In genomic region chr14:31990959-31991541, GRCh38 we compare ENCODE assay signal across 12 cellular contexts.
DNase-seq lines count a peak whose midpoint lies in the region; ATAC-seq, FAIRE-seq and TF ChIP-seq lines count a peak whose summit lies in the region.
"Had no signal": no experiment of that assay in that cellular context is flagged by ENCODE, and none has a peak within 500 bp of the region (broad histone marks: within the 10 kb centered on the region; RNA-seq: fewer than 3 reads in every experiment).

No MANE protein-coding gene starts in this region.

- TF ChIP-seq CTCF in thyroid gland (IDR thresholded peaks at IDR 0.05) = no peak

- peaks cover 5 to 56% (median 10%) of the 10 kb centered on the region in 5 donors for H3K27me3 Mint-ChIP-seq in naive thymus-derived CD8-positive, alpha-beta T cell

- H3K4me3 Mint-ChIP-seq in naive thymus-derived CD8-positive, alpha-beta T cell = no peak overlapping the region

- POLR2A ChIA-PET in naive thymus-derived CD8-positive, alpha-beta T cell (lab: Charles Lee) = no interaction called here

- H3K9me3 Mint-ChIP-seq in naive thymus-derived CD8-positive, alpha-beta T cell = peaks cover 6 to 18% (median 10%) of the 10 kb centered on the region in 9 donors

- intact Hi-C loops in thyroid gland (cut with DNase I) = no loop called here

- TF ChIP-seq POLR2A in thyroid gland (IDR thresholded peaks at IDR 0.05) = no peak

- H3K4me1 Mint-ChIP-seq in naive thymus-derived CD8-positive, alpha-beta T cell = peaks cover 0 to 1% (median 0%) of the 10 kb centered on the region in 4 donors

- no peak overlapping the region for H3K27ac Mint-ChIP-seq in naive thymus-derived CD8-positive, alpha-beta T cell

- H3K27me3 ChIP-seq in muscle layer of colon (ENCODE audit: control insufficient read depth in 1 of 2, insufficient read depth in 2 of 2, low read length in 2 of 2) (no peaks in the 10 kb centered on the region), thyroid gland (no peaks in the 10 kb centered on the region)

- H3K4me3 ChIP-seq in muscle layer of colon (ENCODE audit: low read depth in 1 of 2, low read length in 2 of 2) (peak overlapping the region in 1 of 2 donors; percentile 30), thyroid gland (replicated peaks in 1 of 3) (no peak overlapping the region)

- 60 to 70% methylated on average over 6 of the region's 6 CpGs for WGBS in thyroid gland, 2 donors

- H3K9me3 ChIP-seq in muscle layer of colon (ENCODE audit: low read length) = no peaks in the 10 kb centered on the region
- H3K9me3 ChIP-seq in thyroid gland = no peaks in the 10 kb centered on the region

- peak overlapping the region; percentile 71 for H3K27ac ChIP-seq in muscle layer of colon (ENCODE audit: low read depth, low read length)
- H3K27ac ChIP-seq in thyroid gland = no peak overlapping the region

- peaks cover 0 to 9% (median 0%) of the 10 kb centered on the region in 3 donors for H3K36me3 Mint-ChIP-seq in naive thymus-derived CD8-positive, alpha-beta T cell

- H3K36me3 ChIP-seq in muscle layer of colon (ENCODE audit: insufficient read depth, low read length) (no peaks in the 10 kb centered on the region), thyroid gland (no peaks in the 10 kb centered on the region)

- no peak for ATAC-seq in naive thymus-derived CD8-positive, alpha-beta T cell
- ATAC-seq: HCT116; stimulated activated naive CD8-positive, alpha-beta T cell treated with anti-CD3 and anti-CD28 coated beads, Interleukin-15, Interleukin-2, amounts not matched to agents 100 U/mL and 50 U/mL, for 24 hours had no signal

- DNase-seq in HuH-7 (ENCODE audit: low spot score) = peak; percentile 88
- peak; percentile 13 for DNase-seq in cerebellar cortex (ENCODE audit: low spot score)
- peak; percentile 29 for DNase-seq in urothelium cell line (ENCODE audit: low spot score)
- no peak for DNase-seq in naive thymus-derived CD8-positive, alpha-beta T cell
- DNase-seq in germinal center (ENCODE audit: low spot score) = no peak
- DNase-seq in thyroid gland = no peak
- DNase-seq: Karpas-422; NCI-H446; Right ventricle myocardium superior; stimulated activated naive CD8-positive, alpha-beta T cell treated with anti-CD3 and anti-CD28 coated beads, Interleukin-15, Interleukin-2, amounts not matched to agents 100 U/mL and 50 U/mL, for 24 hours had no signal

- H3K4me1 ChIP-seq in muscle layer of colon (ENCODE audit: insufficient read depth, low read length) (peaks cover 40% of the 10 kb centered on the region), thyroid gland (no peaks in the 10 kb centered on the region)

- no peak for FAIRE-seq in urothelium cell line (lab: Jason Lieb, UNC)

- H3K9ac ChIP-seq in muscle layer of colon (ENCODE audit: low read length) = peak overlapping the region; percentile 3

Comparison
In these comparisons a context has a peak if more than half of its experiments do, and no peak if none do; other contexts are left out.
1. DNase-seq: peak in HuH-7 (single experiment), cerebellar cortex (single experiment) and urothelium cell line (single experiment); none in naive thymus-derived CD8-positive, alpha-beta T cell (0 of 10), germinal center (single experiment) and thyroid gland (0 of 2).